8 cellular contexts compared by ENCODE assay signal in the genomic region with DNA sequence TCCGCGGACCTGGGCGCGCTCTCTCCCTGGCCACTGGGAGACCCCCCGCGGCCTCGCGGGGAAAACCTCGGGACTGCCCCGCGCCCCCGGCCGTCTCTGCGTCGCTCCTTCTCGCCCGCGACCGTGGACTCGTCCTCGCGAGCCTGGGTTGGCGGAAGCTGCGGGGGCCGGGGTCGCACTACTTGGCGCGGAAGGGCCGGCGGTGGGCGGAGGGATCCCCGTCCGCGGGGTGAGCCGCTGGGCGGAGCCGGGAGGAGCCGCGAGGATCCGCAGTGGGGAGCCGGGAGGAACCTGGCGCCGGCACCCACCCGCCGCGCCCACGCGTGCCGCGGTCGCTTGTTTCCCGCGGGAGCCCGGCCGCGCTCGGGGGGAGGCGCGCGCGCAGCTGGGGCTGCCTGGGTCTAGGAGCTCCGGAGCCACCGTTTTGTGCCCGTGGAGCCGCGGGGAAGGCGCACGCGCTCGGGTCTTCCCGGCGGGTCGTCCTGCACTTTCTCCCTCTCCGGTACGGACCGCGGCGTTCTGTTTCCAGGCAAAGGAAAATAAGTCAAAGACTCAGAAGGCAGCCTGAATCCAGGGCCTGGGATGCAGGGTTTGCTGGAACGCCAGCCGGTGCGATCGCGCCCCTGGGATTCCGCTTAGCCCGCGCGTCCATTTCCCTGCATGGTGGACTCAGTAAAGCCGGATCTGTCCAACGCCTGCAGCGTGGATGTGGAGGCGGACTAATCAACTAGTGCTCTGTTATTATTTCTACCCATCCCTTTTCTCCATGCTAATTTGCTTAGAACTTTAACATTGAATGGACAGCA. TPM values are rescaled to one million over a fixed set of nuclear protein-coding genes. Genes with fewer than 3 reads are reported as not detected.
A peak's percentile ranks its signal among the peaks of the same experiment; 100 is the strongest.
DNase-seq lines count a peak whose midpoint lies in the region; ATAC-seq and TF ChIP-seq lines count a peak whose summit lies in the region.

No MANE protein-coding gene starts in this region.

- TF ChIP-seq CTCF in WTC11 (IDR thresholded peaks at IDR 0.05), result no peak

- peaks cover 25% of the 10 kb centered on the region for H3K4me1 Mint-ChIP-seq in WTC11
- H3K4me1 Mint-ChIP-seq in central memory CD8-positive, alpha-beta T cell, result no peaks in the 10 kb centered on the region

- POLR2A ChIA-PET in WTC11 (lab: Charles Lee), result interaction anchor here (1.6 kb wide), 1 partner anchor 80 kb away, joined by 15 read pairs; no protein-coding TSS in a partner anchor

- peak overlapping the region; percentile 85 for H3K4me3 Mint-ChIP-seq in WTC11
- H3K4me3 Mint-ChIP-seq in central memory CD8-positive, alpha-beta T cell, result peak overlapping the region; percentile 88

- no peaks in the 10 kb centered on the region for H3K36me3 Mint-ChIP-seq in WTC11
- H3K36me3 Mint-ChIP-seq in central memory CD8-positive, alpha-beta T cell (ENCODE audit: insufficient read depth), result peaks cover 11% of the 10 kb centered on the region

- H3K9me3 Mint-ChIP-seq in WTC11, result peaks cover 6% of the 10 kb centered on the region; the same call in 1 of the 2 replicates
- H3K9me3 Mint-ChIP-seq in central memory CD8-positive, alpha-beta T cell, result no peaks in the 10 kb centered on the region

- CTCF ChIA-PET in WTC11 (lab: Charles Lee), result no interaction called here

- DNase-seq in activated T-cell treated with anti-CD3 and anti-CD28 coated beads for 1 hour (ENCODE audit: low read depth), result peak; percentile 43
- DNase-seq in activated T-cell treated with anti-CD3 and anti-CD28 coated beads, Interleukin-2, amount 50 U/mL, for 1 hour, result no peak
- DNase-seq in NCI-H1105 (lab: John Stamatoyannopoulos, UW), result peak; percentile 62
- DNase-seq in WTC11 (ENCODE audit: low spot score), result peak; percentile 53
- DNase-seq in central memory CD8-positive, alpha-beta T cell (ENCODE audit: low spot score in 2 of 2), result no peak
- DNase-seq in kidney glomerular epithelial cell (lab: John Stamatoyannopoulos, UW), result peak; percentile 33
- DNase-seq in stimulated activated CD4-positive, alpha-beta T cell treated with anti-CD3 and anti-CD28 coated beads, Interleukin-15, amount 100 ng/mL, for 1 hour (ENCODE audit: low read depth in 1 of 2, low spot score in 1 of 2), result peak; percentile 43 to 60

- ATAC-seq in HG02623 (IDR thresholded peaks at IDR 0.05; ENCODE audit: unreplicated experiment) (peak; percentile 28), WTC11 (0 out of 2 replicates have a peak, but pooled peaks have one; percentile 2)
- ATAC-seq in central memory CD8-positive, alpha-beta T cell (replicated peaks; ENCODE audit: extremely low read depth, poor library complexity, severe bottlenecking), result peak; percentile 10

- peak overlapping the region; percentile 57; the same call in 1 of the 2 replicates for H3K27ac Mint-ChIP-seq in WTC11
- peak overlapping the region; percentile 90 for H3K27ac Mint-ChIP-seq in central memory CD8-positive, alpha-beta T cell (ENCODE audit: low read depth)

- H3K27me3 Mint-ChIP-seq in WTC11 (ENCODE audit: low read depth), result peaks cover 7% of the 10 kb centered on the region; the same call in 1 of the 2 replicates
- no peaks in the 10 kb centered on the region for H3K27me3 Mint-ChIP-seq in central memory CD8-positive, alpha-beta T cell

TF ChIP-seq in WTC11, 78 proteins besides CTCF, POLR2A, EP300 and RAD21 (continues in another document):
- 0 out of 2 replicates have a peak, but pooled peaks have one; percentile 16 for TF ChIP-seq JUN (CRISPR knock-in tag; IDR thresholded peaks at IDR 0.05)
- no peak for TF ChIP-seq ZNF138 (CRISPR knock-in tag; conservative IDR thresholded peaks at IDR 0.05)
- TF ChIP-seq NFYB (CRISPR knock-in tag; conservative IDR thresholded peaks at IDR 0.05; ENCODE audit: low read depth), result no peak
- 0 out of 2 replicates have a peak, but pooled peaks have one; percentile 34 for TF ChIP-seq MXD4 (CRISPR knock-in tag; IDR thresholded peaks at IDR 0.05; ENCODE audit: borderline replicate concordance)
- TF ChIP-seq, protein P1, sequence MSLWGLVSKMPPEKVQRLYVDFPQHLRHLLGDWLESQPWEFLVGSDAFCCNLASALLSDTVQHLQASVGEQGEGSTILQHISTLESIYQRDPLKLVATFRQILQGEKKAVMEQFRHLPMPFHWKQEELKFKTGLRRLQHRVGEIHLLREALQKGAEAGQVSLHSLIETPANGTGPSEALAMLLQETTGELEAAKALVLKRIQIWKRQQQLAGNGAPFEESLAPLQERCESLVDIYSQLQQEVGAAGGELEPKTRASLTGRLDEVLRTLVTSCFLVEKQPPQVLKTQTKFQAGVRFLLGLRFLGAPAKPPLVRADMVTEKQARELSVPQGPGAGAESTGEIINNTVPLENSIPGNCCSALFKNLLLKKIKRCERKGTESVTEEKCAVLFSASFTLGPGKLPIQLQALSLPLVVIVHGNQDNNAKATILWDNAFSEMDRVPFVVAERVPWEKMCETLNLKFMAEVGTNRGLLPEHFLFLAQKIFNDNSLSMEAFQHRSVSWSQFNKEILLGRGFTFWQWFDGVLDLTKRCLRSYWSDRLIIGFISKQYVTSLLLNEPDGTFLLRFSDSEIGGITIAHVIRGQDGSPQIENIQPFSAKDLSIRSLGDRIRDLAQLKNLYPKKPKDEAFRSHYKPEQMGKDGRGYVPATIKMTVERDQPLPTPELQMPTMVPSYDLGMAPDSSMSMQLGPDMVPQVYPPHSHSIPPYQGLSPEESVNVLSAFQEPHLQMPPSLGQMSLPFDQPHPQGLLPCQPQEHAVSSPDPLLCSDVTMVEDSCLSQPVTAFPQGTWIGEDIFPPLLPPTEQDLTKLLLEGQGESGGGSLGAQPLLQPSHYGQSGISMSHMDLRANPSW (CRISPR knock-in tag; conservative IDR thresholded peaks at IDR 0.05; ENCODE audit: low read depth), result no peak
- TF ChIP-seq ZNF219 (CRISPR knock-in tag; IDR thresholded peaks at IDR 0.05; ENCODE audit: borderline replicate concordance), result peak; percentile 90
- TF ChIP-seq NR3C1 (CRISPR knock-in tag; conservative IDR thresholded peaks at IDR 0.05; ENCODE audit: low read depth), result no peak
- TF ChIP-seq TP53 (CRISPR knock-in tag; IDR thresholded peaks at IDR 0.05), result no peak
- TF ChIP-seq, protein P2, sequence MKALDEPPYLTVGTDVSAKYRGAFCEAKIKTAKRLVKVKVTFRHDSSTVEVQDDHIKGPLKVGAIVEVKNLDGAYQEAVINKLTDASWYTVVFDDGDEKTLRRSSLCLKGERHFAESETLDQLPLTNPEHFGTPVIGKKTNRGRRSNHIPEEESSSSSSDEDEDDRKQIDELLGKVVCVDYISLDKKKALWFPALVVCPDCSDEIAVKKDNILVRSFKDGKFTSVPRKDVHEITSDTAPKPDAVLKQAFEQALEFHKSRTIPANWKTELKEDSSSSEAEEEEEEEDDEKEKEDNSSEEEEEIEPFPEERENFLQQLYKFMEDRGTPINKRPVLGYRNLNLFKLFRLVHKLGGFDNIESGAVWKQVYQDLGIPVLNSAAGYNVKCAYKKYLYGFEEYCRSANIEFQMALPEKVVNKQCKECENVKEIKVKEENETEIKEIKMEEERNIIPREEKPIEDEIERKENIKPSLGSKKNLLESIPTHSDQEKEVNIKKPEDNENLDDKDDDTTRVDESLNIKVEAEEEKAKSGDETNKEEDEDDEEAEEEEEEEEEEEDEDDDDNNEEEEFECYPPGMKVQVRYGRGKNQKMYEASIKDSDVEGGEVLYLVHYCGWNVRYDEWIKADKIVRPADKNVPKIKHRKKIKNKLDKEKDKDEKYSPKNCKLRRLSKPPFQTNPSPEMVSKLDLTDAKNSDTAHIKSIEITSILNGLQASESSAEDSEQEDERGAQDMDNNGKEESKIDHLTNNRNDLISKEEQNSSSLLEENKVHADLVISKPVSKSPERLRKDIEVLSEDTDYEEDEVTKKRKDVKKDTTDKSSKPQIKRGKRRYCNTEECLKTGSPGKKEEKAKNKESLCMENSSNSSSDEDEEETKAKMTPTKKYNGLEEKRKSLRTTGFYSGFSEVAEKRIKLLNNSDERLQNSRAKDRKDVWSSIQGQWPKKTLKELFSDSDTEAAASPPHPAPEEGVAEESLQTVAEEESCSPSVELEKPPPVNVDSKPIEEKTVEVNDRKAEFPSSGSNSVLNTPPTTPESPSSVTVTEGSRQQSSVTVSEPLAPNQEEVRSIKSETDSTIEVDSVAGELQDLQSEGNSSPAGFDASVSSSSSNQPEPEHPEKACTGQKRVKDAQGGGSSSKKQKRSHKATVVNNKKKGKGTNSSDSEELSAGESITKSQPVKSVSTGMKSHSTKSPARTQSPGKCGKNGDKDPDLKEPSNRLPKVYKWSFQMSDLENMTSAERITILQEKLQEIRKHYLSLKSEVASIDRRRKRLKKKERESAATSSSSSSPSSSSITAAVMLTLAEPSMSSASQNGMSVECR (CRISPR knock-in tag; IDR thresholded peaks at IDR 0.05; ENCODE audit: borderline replicate concordance), result peak; percentile 27; the same call in 1 of the 2 replicates
- TF ChIP-seq NR2C2 (CRISPR knock-in tag; IDR thresholded peaks at IDR 0.05), result 0 out of 2 replicates have a peak, but pooled peaks have one; percentile 26
- TF ChIP-seq RORB (CRISPR knock-in tag; IDR thresholded peaks at IDR 0.05), result no peak
- TF ChIP-seq TEAD1 (CRISPR knock-in tag; IDR thresholded peaks at IDR 0.05), result peak; percentile 77; the same call in 1 of the 2 replicates
- TF ChIP-seq, protein P3, sequence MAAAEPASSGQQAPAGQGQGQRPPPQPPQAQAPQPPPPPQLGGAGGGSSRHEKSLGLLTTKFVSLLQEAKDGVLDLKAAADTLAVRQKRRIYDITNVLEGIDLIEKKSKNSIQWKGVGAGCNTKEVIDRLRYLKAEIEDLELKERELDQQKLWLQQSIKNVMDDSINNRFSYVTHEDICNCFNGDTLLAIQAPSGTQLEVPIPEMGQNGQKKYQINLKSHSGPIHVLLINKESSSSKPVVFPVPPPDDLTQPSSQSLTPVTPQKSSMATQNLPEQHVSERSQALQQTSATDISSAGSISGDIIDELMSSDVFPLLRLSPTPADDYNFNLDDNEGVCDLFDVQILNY (CRISPR knock-in tag; IDR thresholded peaks at IDR 0.05), result peak; percentile 79; the same call in 1 of the 2 replicates
- TF ChIP-seq, protein P4, sequence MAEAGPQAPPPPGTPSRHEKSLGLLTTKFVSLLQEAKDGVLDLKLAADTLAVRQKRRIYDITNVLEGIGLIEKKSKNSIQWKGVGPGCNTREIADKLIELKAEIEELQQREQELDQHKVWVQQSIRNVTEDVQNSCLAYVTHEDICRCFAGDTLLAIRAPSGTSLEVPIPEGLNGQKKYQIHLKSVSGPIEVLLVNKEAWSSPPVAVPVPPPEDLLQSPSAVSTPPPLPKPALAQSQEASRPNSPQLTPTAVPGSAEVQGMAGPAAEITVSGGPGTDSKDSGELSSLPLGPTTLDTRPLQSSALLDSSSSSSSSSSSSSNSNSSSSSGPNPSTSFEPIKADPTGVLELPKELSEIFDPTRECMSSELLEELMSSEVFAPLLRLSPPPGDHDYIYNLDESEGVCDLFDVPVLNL (CRISPR knock-in tag; IDR thresholded peaks at IDR 0.05; ENCODE audit: borderline replicate concordance, low read depth), result 0 out of 2 replicates have a peak, but pooled peaks have one; percentile 3

RNA-seq across cellular contexts. Expression of a gene that starts 28.7 kb away (rescaled TPM):
- 38.9 to 45.4 TPM (median 40.8 TPM) in 3 replicates for total RNA-seq in WTC11 (2021)

Comparison
In these comparisons a context has a peak if more than half of its experiments do, and no peak if none do; other contexts are left out.
1. DNase-seq: peak in activated T-cell treated with anti-CD3 and anti-CD28 coated beads for 1 hour (single experiment), NCI-H1105 (single experiment), WTC11 (single experiment), kidney glomerular epithelial cell (single experiment) and stimulated activated CD4-positive, alpha-beta T cell treated with anti-CD3 and anti-CD28 coated beads, Interleukin-15, amount 100 ng/mL, for 1 hour (2 of 2); none in activated T-cell treated with anti-CD3 and anti-CD28 coated beads, Interleukin-2, amount 50 U/mL, for 1 hour (single experiment) and central memory CD8-positive, alpha-beta T cell (0 of 2).
2. Peak in every context shown above with its lines, with median percentiles within 50 percentile points of each other: ATAC-seq.